10 cellular contexts compared by ENCODE assay signal in the genomic region with DNA sequence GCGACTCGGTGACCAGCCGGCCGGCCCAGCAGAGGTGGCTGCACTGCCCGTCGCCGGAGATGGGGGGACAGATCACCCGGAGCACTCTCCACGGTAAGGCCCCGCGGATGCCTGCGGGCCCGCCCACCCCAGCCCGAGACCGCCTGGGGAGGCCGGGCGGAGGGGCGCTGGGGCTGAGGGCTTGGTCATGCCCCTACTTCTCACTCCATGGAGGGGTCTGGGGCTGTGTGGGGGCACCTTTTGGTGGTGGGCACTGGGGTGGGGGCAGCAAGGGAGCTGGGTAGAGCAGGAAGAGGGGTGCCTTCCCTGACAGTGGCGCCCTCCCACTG.
A peak's percentile ranks its signal among the peaks of the same experiment; 100 is the strongest.
DNase-seq lines count a peak whose midpoint lies in the region; ATAC-seq and TF ChIP-seq lines count a peak whose summit lies in the region.
"Had no signal": no experiment of that assay in that cellular context is flagged by ENCODE, and none has a peak within 500 bp of the region (broad histone marks: within the 10 kb centered on the region; RNA-seq: fewer than 3 reads in every experiment).

No MANE protein-coding gene starts in this region.

- H3K9me3 Mint-ChIP-seq in naive thymus-derived CD8-positive, alpha-beta T cell = no peaks in the 10 kb centered on the region

- ATAC-seq in Right ventricle myocardium superior (ENCODE audit: poor library complexity) (no peak), HG03520 (IDR thresholded peaks at IDR 0.05; ENCODE audit: unreplicated experiment) (no peak)
- ATAC-seq in naive thymus-derived CD8-positive, alpha-beta T cell = peak; percentile 43 to 55

- no peak overlapping the region for H3K27ac Mint-ChIP-seq in naive thymus-derived CD8-positive, alpha-beta T cell

- no peak for TF ChIP-seq POLR2A in vagina (IDR thresholded peaks at IDR 0.05)

- peaks cover 5 to 54% (median 18%) of the 10 kb centered on the region in 5 donors for H3K27me3 Mint-ChIP-seq in naive thymus-derived CD8-positive, alpha-beta T cell

- H3K27me3 ChIP-seq in left ventricle myocardium inferior (ENCODE audit: low read depth) (peaks cover 35% of the 10 kb centered on the region), vagina (no peaks in the 10 kb centered on the region)

- peak overlapping the region; percentile 63 for H3K4me3 ChIP-seq in left ventricle myocardium inferior
- H3K4me3 ChIP-seq in coronary artery = peak overlapping the region; percentile 66
- H3K4me3 ChIP-seq in vagina = peak overlapping the region; percentile 46 to 53
- H3K4me3 ChIP-seq: lung had no signal

- H3K4me3 Mint-ChIP-seq in naive thymus-derived CD8-positive, alpha-beta T cell = peak overlapping the region in 7 of 10 donors; percentile 22 to 85 (median 53)

- intact Hi-C loops in left ventricle myocardium inferior (cut with micrococcal nuclease) (no loop called here), Right ventricle myocardium superior (cut with DNase I) (no loop called here), vagina (cut with DNase I) (no loop called here)

- H3K27ac ChIP-seq in left ventricle myocardium inferior (replicated peaks) (no peak overlapping the region), coronary artery (no peak overlapping the region), vagina (peak overlapping the region; percentile 76)

- no peaks in the 10 kb centered on the region for H3K36me3 Mint-ChIP-seq in naive thymus-derived CD8-positive, alpha-beta T cell

- DNase-seq in left ventricle myocardium inferior = no peak
- no peak for DNase-seq in Right ventricle myocardium superior
- no peak for DNase-seq in coronary artery (ENCODE audit: low spot score)
- no peak for DNase-seq in naive thymus-derived CD8-positive, alpha-beta T cell
- DNase-seq in vagina (ENCODE audit: extremely low spot score in 2 of 2) = no peak
- no peak for DNase-seq in pons (ENCODE audit: low spot score)
- DNase-seq in NCI-H1694 (lab: John Stamatoyannopoulos, UW) = no peak
- DNase-seq: activated gamma-delta T cell had no signal

- H3K4me1 ChIP-seq in left ventricle myocardium inferior = peaks cover 11% of the 10 kb centered on the region
- peaks cover 16% of the 10 kb centered on the region for H3K4me1 ChIP-seq in vagina

- H3K9me3 ChIP-seq in left ventricle myocardium inferior (replicated peaks) = no peaks in the 10 kb centered on the region
- H3K9me3 ChIP-seq in vagina = no peaks in the 10 kb centered on the region

- TF ChIP-seq CTCF in left ventricle myocardium inferior (IDR thresholded peaks at IDR 0.05; ENCODE audit: borderline replicate concordance) (no peak), coronary artery (IDR thresholded peaks at IDR 0.05) (no peak), vagina (IDR thresholded peaks at IDR 0.05) (no peak)

- no peaks in the 10 kb centered on the region for H3K36me3 ChIP-seq in left ventricle myocardium inferior
- H3K36me3 ChIP-seq in vagina = no peaks in the 10 kb centered on the region

- H3K4me1 Mint-ChIP-seq in naive thymus-derived CD8-positive, alpha-beta T cell = peaks cover 9 to 29% (median 23%) of the 10 kb centered on the region in 4 donors

- POLR2A ChIA-PET in naive thymus-derived CD8-positive, alpha-beta T cell (lab: Charles Lee) = interaction anchor here (1.3 kb wide), 1 partner anchor 28 kb away, joined by 3 read pairs; no protein-coding TSS in a partner anchor

Comparison
In these comparisons a context has a peak if more than half of its experiments do, and no peak if none do; other contexts are left out.
1. ATAC-seq: peak in naive thymus-derived CD8-positive, alpha-beta T cell (2 of 2); none in Right ventricle myocardium superior (single experiment) and HG03520 (single experiment).
2. Peak in every context shown above with its lines, with median percentiles within 50 percentile points of each other: H3K4me3 ChIP-seq.